Comparison of ENCODE assay signal across 18 cellular contexts in genomic region chr11:72144807-72145565, GRCh38. TPM values are rescaled to one million over a fixed set of nuclear protein-coding genes. Genes with fewer than 3 reads are reported as not detected.
DNase-seq lines count a peak whose midpoint lies in the region; ATAC-seq, FAIRE-seq and TF ChIP-seq lines count a peak whose summit lies in the region.
"Had no signal": no experiment of that assay in that cellular context is flagged by ENCODE, and none has a peak within 500 bp of the region (broad histone marks: within the 10 kb centered on the region; RNA-seq: fewer than 3 reads in every experiment).

No MANE protein-coding gene starts in this region.

- POLR2A ChIA-PET in AG04450 (lab: Yijun Ruan, JAX) = interaction anchor here (0.6 to 1.4 kb wide), 7 partner anchors 9 to 217 kb away, joined by 3 to 12 read pairs (median 4); partner anchors contain the start of gene ANAPC15
- POLR2A ChIA-PET in activated CD4-positive, alpha-beta memory T cell treated with anti-CD3 and anti-CD28 coated beads, Interleukin-2, amount 10 ng/mL, durations not matched to agents 7 days and 5 days (lab: Charles Lee) = interaction anchor here (1.6 kb wide), 1 partner anchor 43 kb away, joined by 10 read pairs; the partner anchor contains the start of gene LAMTOR1

- peak overlapping the region; percentile 7 for H3K9ac ChIP-seq in keratinocyte (ENCODE audit: control insufficient read depth, extremely low read depth, insufficient read depth, low read length)

- H3K27me3 Mint-ChIP-seq in activated CD4-positive, alpha-beta memory T cell treated with anti-CD3 and anti-CD28 coated beads, Interleukin-2, amount 10 ng/mL, durations not matched to agents 7 days and 5 days = peaks cover 14% of the 10 kb centered on the region

- H3K36me3 Mint-ChIP-seq in activated CD4-positive, alpha-beta memory T cell treated with anti-CD3 and anti-CD28 coated beads, Interleukin-2, amount 10 ng/mL, durations not matched to agents 7 days and 5 days (ENCODE audit: low read depth) = no peaks in the 10 kb centered on the region

- peak; percentile 77 for FAIRE-seq in HTR-8/SVneo (lab: Jason Lieb, UNC)
- peak; percentile 55 for FAIRE-seq in keratinocyte (lab: Jason Lieb, UNC)
- FAIRE-seq: A549 had no signal

- H3K4me1 Mint-ChIP-seq in activated CD4-positive, alpha-beta memory T cell treated with anti-CD3 and anti-CD28 coated beads, Interleukin-2, amount 10 ng/mL, durations not matched to agents 7 days and 5 days = peaks cover 25% of the 10 kb centered on the region

- peaks cover 43% of the 10 kb centered on the region for H3K4me1 ChIP-seq in keratinocyte (ENCODE audit: control insufficient read depth, extremely low read depth, insufficient read depth, low read length)
- H3K4me1 ChIP-seq: tibial artery had no signal

- H3K4me3 Mint-ChIP-seq in activated CD4-positive, alpha-beta memory T cell treated with anti-CD3 and anti-CD28 coated beads, Interleukin-2, amount 10 ng/mL, durations not matched to agents 7 days and 5 days = no peak overlapping the region

- H4K20me1 ChIP-seq in keratinocyte (ENCODE audit: control insufficient read depth, extremely low read depth, insufficient read depth, low read length) = no peaks in the 10 kb centered on the region

- H3K9me3 Mint-ChIP-seq in activated CD4-positive, alpha-beta memory T cell treated with anti-CD3 and anti-CD28 coated beads, Interleukin-2, amount 10 ng/mL, durations not matched to agents 7 days and 5 days = no peaks in the 10 kb centered on the region

- peak overlapping the region; percentile 12 for H3K4me2 ChIP-seq in keratinocyte (ENCODE audit: control insufficient read depth, extremely low read depth, insufficient read depth, low read depth, low read length)
- H3K4me2 ChIP-seq: A549, hepatocyte had no signal

- H3K79me2 ChIP-seq in keratinocyte (ENCODE audit: control insufficient read depth, insufficient read depth, low read length) = peaks cover 2% of the 10 kb centered on the region
- H3K79me2 ChIP-seq: hepatocyte had no signal

- H3K9me3 ChIP-seq in AG04450 (ENCODE audit: control insufficient read depth, insufficient read depth, low read length) = no peaks in the 10 kb centered on the region
- H3K9me3 ChIP-seq in keratinocyte (ENCODE audit: control insufficient read depth, low read depth, low read length) = no peaks in the 10 kb centered on the region
- H3K9me3 ChIP-seq: A549, tibial artery had no signal

- no peaks in the 10 kb centered on the region for H3K36me3 ChIP-seq in brain microvascular endothelial cell (replicated peaks)
- H3K36me3 ChIP-seq in keratinocyte (ENCODE audit: control insufficient read depth in 2 of 2, extremely low read depth in 1 of 2, insufficient read depth in 2 of 2, low read length in 2 of 2) = peaks cover 9 to 17% of the 10 kb centered on the region in 2 experiments
- H3K36me3 ChIP-seq: tibial artery had no signal

- no peak overlapping the region for H3K4me3 ChIP-seq in AG04450 (ENCODE audit: low read depth, low read length)
- no peak overlapping the region for H3K4me3 ChIP-seq in brain microvascular endothelial cell (ENCODE audit: low read depth, low read length)
- no peak overlapping the region for H3K4me3 ChIP-seq in keratinocyte (ENCODE audit: control insufficient read depth in 2 of 3, extremely low read depth in 1 of 3, insufficient read depth in 2 of 3, low read depth in 1 of 3, low read length in 3 of 3)
- H3K4me3 ChIP-seq: A549, hepatocyte, tibial artery had no signal

- dilution Hi-C loops in keratinocyte (cut with MboI; ENCODE audit: extremely low pct_ligation_motif_present, low sequenced_read_pairs) = no loop called here

- CTCF ChIA-PET in AG04450 (lab: Charles Lee) = interaction anchor here (0.6 to 2.8 kb wide), 23 partner anchors 8 to 286 kb away, joined by 3 to 29 read pairs (median 6); no protein-coding TSS in a partner anchor
- CTCF ChIA-PET in activated CD4-positive, alpha-beta memory T cell treated with anti-CD3 and anti-CD28 coated beads, Interleukin-2, amount 10 ng/mL, durations not matched to agents 7 days and 5 days (lab: Charles Lee) = interaction anchor here (0.5 to 3.7 kb wide), 30 partner anchors 8 to 199 kb away, joined by 3 to 74 read pairs (median 6); partner anchors contain the start of genes FOLR3 and IL18BP

- H3K27ac ChIP-seq in AG04450 (ENCODE audit: low read depth, low read length) = peak overlapping the region; percentile 89
- peak overlapping the region; percentile 37 for H3K27ac ChIP-seq in brain microvascular endothelial cell
- H3K27ac ChIP-seq in keratinocyte (ENCODE audit: control insufficient read depth, insufficient read depth, low read length) = peak overlapping the region; percentile 60
- H3K27ac ChIP-seq: hepatocyte, HL-60, tibial artery had no signal

- DNase-seq in AG04450 (ENCODE audit: low read depth, low spot score) (peak; percentile 76), HTR-8/SVneo (ENCODE audit: insufficient read length, low spot score) (peak; percentile 51), brain microvascular endothelial cell (peak; percentile 26), keratinocyte (ENCODE audit: low read depth, low spot score) (peak; percentile 77), inferior parietal cortex (ENCODE audit: extremely low spot score) (no peak), NCI-H1436 treated with DMSO at 0.1 percent for 48 hours (lab: John Stamatoyannopoulos, UW) (no peak)
- no peak for DNase-seq in activated CD4-positive, alpha-beta memory T cell treated with anti-CD3 and anti-CD28 coated beads, Interleukin-2, amount 10 ng/mL, durations not matched to agents 7 days and 5 days
- DNase-seq: activated CD4-positive, CD25-positive, alpha-beta regulatory T cell; DND-41; effector CD8-positive, alpha-beta T cell; MM.1S; SW 1271; tibial artery had no signal

- TF ChIP-seq CTCF in AG04450 (IDR thresholded peaks at IDR 0.05; ENCODE audit: low read depth, low read length) (no peak), brain microvascular endothelial cell (IDR thresholded peaks at IDR 0.05; ENCODE audit: low read depth, low read length, missing control alignments) (no peak), keratinocyte (optimal IDR thresholded peaks at IDR 0.05 in 1 of 3, IDR thresholded peaks at IDR 0.05 in 1 of 3, conservative IDR thresholded peaks at IDR 0.05 in 1 of 3; ENCODE audit: extremely low read depth in 1 of 3, insufficient read depth in 2 of 3, low read length in 3 of 3) (no peak)

- H3K27ac Mint-ChIP-seq in activated CD4-positive, alpha-beta memory T cell treated with anti-CD3 and anti-CD28 coated beads, Interleukin-2, amount 10 ng/mL, durations not matched to agents 7 days and 5 days = no peak overlapping the region

- no peak for ATAC-seq in GM19023 (IDR thresholded peaks at IDR 0.05; ENCODE audit: unreplicated experiment)

- no peaks in the 10 kb centered on the region for H3K9me1 ChIP-seq in keratinocyte (ENCODE audit: control insufficient read depth, extremely low read depth, insufficient read depth, low read length)

- H3K27me3 ChIP-seq in AG04450 (ENCODE audit: control insufficient read depth, insufficient read depth, low read length) (no peaks in the 10 kb centered on the region), brain microvascular endothelial cell (replicated peaks) (no peaks in the 10 kb centered on the region), keratinocyte (ENCODE audit: control insufficient read depth, extremely low read depth, insufficient read depth, low read length) (no peaks in the 10 kb centered on the region)
- H3K27me3 ChIP-seq: hepatocyte, tibial artery had no signal

- in situ Hi-C loops in brain microvascular endothelial cell (cut with HindIII; ENCODE audit: low pct_ligation_motif_present, low sequenced_read_pairs) = no loop called here

- H2AFZ ChIP-seq in keratinocyte (ENCODE audit: control insufficient read depth, low read length) = no peak overlapping the region
- H2AFZ ChIP-seq: hepatocyte had no signal

RNA-seq across cellular contexts. Expression of gene FOLR3, which starts 9.5 kb away (rescaled TPM):
- polyA plus RNA-seq in AG04450 (2011; rRNA removed) (0.24 and 0.25 TPM in 2 replicates), keratinocyte (21.0 to 74.6 TPM (median 23.5 TPM) in 3 replicates)
- polyA minus RNA-seq in AG04450 (2011; rRNA and poly(A)+ RNA removed) = not detected in 2 replicates
- 61.0 TPM for polyA plus RNA-seq in keratinocyte (2011; ENCODE audit: low read depth)
- polyA plus RNA-seq in keratinocyte (2011; cell fraction: cytosol; rRNA removed) = 46.2 and 68.6 TPM in 2 replicates
- polyA plus RNA-seq in keratinocyte (2011; cell fraction: nucleus; rRNA removed) = 49.4 and 69.7 TPM in 2 replicates
- polyA plus RNA-seq in keratinocyte (2012; ENCODE audit: low replicate concordance) = 33.1 and 102 TPM in 2 replicates
- 10.5 to 37.4 TPM (median 11.6 TPM) in 3 replicates for polyA minus RNA-seq in keratinocyte
- polyA minus RNA-seq in keratinocyte (2011; cell fraction: cytosol; rRNA and poly(A)+ RNA removed) = 29.5 TPM
- 19.4 and 19.9 TPM in 2 replicates for polyA minus RNA-seq in keratinocyte (2011; cell fraction: nucleus; rRNA and poly(A)+ RNA removed)
- not detected for total RNA-seq in activated CD4-positive, alpha-beta memory T cell treated with anti-CD3 and anti-CD28 coated beads, Interleukin-2, amount 10 ng/mL, durations not matched to agents 7 days and 5 days
- total RNA-seq: hepatocyte had no signal
- polyA plus RNA-seq: A549, hepatocyte had no signal

RNA-seq across cellular contexts. Expression of gene ANAPC15, which starts 32.5 kb away (rescaled TPM):
- polyA plus RNA-seq in AG04450 (2011; rRNA removed) (45.7 and 54.5 TPM in 2 replicates), keratinocyte (42.1 to 90.8 TPM (median 70.9 TPM) in 3 replicates)
- 36.4 and 43.1 TPM in 2 replicates for polyA minus RNA-seq in AG04450 (2011; rRNA and poly(A)+ RNA removed)
- 32.4 TPM for polyA plus RNA-seq in keratinocyte (2011; ENCODE audit: low read depth)
- 67.7 and 99.0 TPM in 2 replicates for polyA plus RNA-seq in keratinocyte (2011; cell fraction: cytosol; rRNA removed)
- 24.9 and 32.3 TPM in 2 replicates for polyA plus RNA-seq in keratinocyte (2011; cell fraction: nucleus; rRNA removed)
- 30.4 and 94.9 TPM in 2 replicates for polyA plus RNA-seq in keratinocyte (2012; ENCODE audit: low replicate concordance)
- polyA minus RNA-seq in keratinocyte = 33.1 to 60.4 TPM (median 34.0 TPM) in 3 replicates
- polyA minus RNA-seq in keratinocyte (2011; cell fraction: cytosol; rRNA and poly(A)+ RNA removed) = 16.9 TPM
- 3.2 and 6.1 TPM in 2 replicates for polyA minus RNA-seq in keratinocyte (2011; cell fraction: nucleus; rRNA and poly(A)+ RNA removed)
- 10 to 100 TPM; 53.0 to 58.7 TPM for total RNA-seq in activated CD4-positive, alpha-beta memory T cell treated with anti-CD3 and anti-CD28 coated beads, Interleukin-2, amount 10 ng/mL, durations not matched to agents 7 days and 5 days

RNA-seq across cellular contexts. Expression of gene TOMT, which starts 39.3 kb away (rescaled TPM):
- polyA plus RNA-seq in AG04450 (2011; rRNA removed) (not detected in 2 replicates), keratinocyte (not detected in 3 replicates)
- polyA minus RNA-seq in AG04450 (2011; rRNA and poly(A)+ RNA removed) = not detected in 2 replicates
- polyA plus RNA-seq in keratinocyte (2011; ENCODE audit: low read depth) = not detected
- polyA plus RNA-seq in keratinocyte (2011; cell fraction: cytosol; rRNA removed) = not detected in 2 replicates
- polyA plus RNA-seq in keratinocyte (2011; cell fraction: nucleus; rRNA removed) = not detected in 2 replicates
- polyA plus RNA-seq in keratinocyte (2012; ENCODE audit: low replicate concordance) = not detected in 2 replicates
- not detected in 3 replicates for polyA minus RNA-seq in keratinocyte
- not detected for polyA minus RNA-seq in keratinocyte (2011; cell fraction: cytosol; rRNA and poly(A)+ RNA removed)
- polyA minus RNA-seq in keratinocyte (2011; cell fraction: nucleus; rRNA and poly(A)+ RNA removed) = not detected in 2 replicates
- total RNA-seq in activated CD4-positive, alpha-beta memory T cell treated with anti-CD3 and anti-CD28 coated beads, Interleukin-2, amount 10 ng/mL, durations not matched to agents 7 days and 5 days = not detected
- total RNA-seq: hepatocyte had no signal
- polyA plus RNA-seq: A549, adipose tissue, hepatocyte had no signal

RNA-seq across cellular contexts. Expression of gene LAMTOR1, which starts 41.9 kb away (rescaled TPM):
- polyA plus RNA-seq in AG04450 (2011; rRNA removed) (89.1 and 120 TPM in 2 replicates), keratinocyte (88.5 to 151 TPM (median 131 TPM) in 3 replicates)
- polyA minus RNA-seq in AG04450 (2011; rRNA and poly(A)+ RNA removed) = 124 and 197 TPM in 2 replicates
- 8.6 TPM for polyA plus RNA-seq in keratinocyte (2011; ENCODE audit: low read depth)
- 134 and 162 TPM in 2 replicates for polyA plus RNA-seq in keratinocyte (2011; cell fraction: cytosol; rRNA removed)
- polyA plus RNA-seq in keratinocyte (2011; cell fraction: nucleus; rRNA removed) = 63.4 and 68.9 TPM in 2 replicates
- 82.4 and 135 TPM in 2 replicates for polyA plus RNA-seq in keratinocyte (2012; ENCODE audit: low replicate concordance)
- 210 to 319 TPM (median 261 TPM) in 3 replicates for polyA minus RNA-seq in keratinocyte
- 159 TPM for polyA minus RNA-seq in keratinocyte (2011; cell fraction: cytosol; rRNA and poly(A)+ RNA removed)
- polyA minus RNA-seq in keratinocyte (2011; cell fraction: nucleus; rRNA and poly(A)+ RNA removed) = 28.0 and 29.3 TPM in 2 replicates
- 10 to 100 TPM; 72.7 to 76.9 TPM for total RNA-seq in activated CD4-positive, alpha-beta memory T cell treated with anti-CD3 and anti-CD28 coated beads, Interleukin-2, amount 10 ng/mL, durations not matched to agents 7 days and 5 days

RNA-seq across cellular contexts. Expression of gene FOLR1, which starts 47.0 kb away (rescaled TPM):
- polyA plus RNA-seq in AG04450 (2011; rRNA removed) (0.19 and 0.21 TPM in 2 replicates), keratinocyte (0.13 to 0.50 TPM (median 0.33 TPM) in 3 replicates)
- polyA minus RNA-seq in AG04450 (2011; rRNA and poly(A)+ RNA removed) = not detected in 2 replicates
- 3.0 TPM for polyA plus RNA-seq in keratinocyte (2011; ENCODE audit: low read depth)
- polyA plus RNA-seq in keratinocyte (2011; cell fraction: cytosol; rRNA removed) = 0.24 and 0.26 TPM in 2 replicates
- polyA plus RNA-seq in keratinocyte (2011; cell fraction: nucleus; rRNA removed) = 3.3 and 4.7 TPM in 2 replicates
- 2.7 TPM in 1 of 2 replicates, not detected in the other for polyA plus RNA-seq in keratinocyte (2012; ENCODE audit: low replicate concordance)
- 0.46 TPM in 1 of 3 replicates, not detected in the others for polyA minus RNA-seq in keratinocyte
- polyA minus RNA-seq in keratinocyte (2011; cell fraction: cytosol; rRNA and poly(A)+ RNA removed) = 4.8 TPM
- 1.5 and 1.9 TPM in 2 replicates for polyA minus RNA-seq in keratinocyte (2011; cell fraction: nucleus; rRNA and poly(A)+ RNA removed)
- not detected for total RNA-seq in activated CD4-positive, alpha-beta memory T cell treated with anti-CD3 and anti-CD28 coated beads, Interleukin-2, amount 10 ng/mL, durations not matched to agents 7 days and 5 days

Comparison
In these comparisons a context has a peak if more than half of its experiments do, and no peak if none do; other contexts are left out.
1. DNase-seq: peak in AG04450 (single experiment), HTR-8/SVneo (single experiment), brain microvascular endothelial cell (single experiment) and keratinocyte (single experiment); none in inferior parietal cortex (single experiment), NCI-H1436 treated with DMSO at 0.1 percent for 48 hours (single experiment) and activated CD4-positive, alpha-beta memory T cell treated with anti-CD3 and anti-CD28 coated beads, Interleukin-2, amount 10 ng/mL, durations not matched to agents 7 days and 5 days (single experiment).
2. H3K27ac ChIP-seq: peak in every context shown above with its lines; median percentile 89 in AG04450; 60 in keratinocyte; 37 in brain microvascular endothelial cell.
3. RNA of gene FOLR3, which starts 9.5 kb away (polyA plus RNA-seq): 21.0 to 102 TPM in keratinocyte; 0.24 to 0.25 TPM in AG04450; every median in the first group is over 10 times any median in the second.